ENCODE assay signal across 8 cellular contexts in genomic region chr1:169106921-169107672, GRCh38. TPM values are rescaled to one million over a fixed set of nuclear protein-coding genes. Genes with fewer than 3 reads are reported as not detected.
DNase-seq lines count a peak whose midpoint lies in the region; ATAC-seq lines count a peak whose summit lies in the region.

No MANE protein-coding gene starts in this region.

- ATAC-seq in left cardiac atrium (peak; percentile 3 to 9), HG02571 (IDR thresholded peaks at IDR 0.05; ENCODE audit: unreplicated experiment) (no peak)

- H3K27ac Mint-ChIP-seq in activated T-helper 1 cell treated with anti-CD3 and anti-CD28 coated beads, Interleukin-12 subunit alpha, Interleukin-12 subunit beta, Interleukin-2, Interleukin-4 antibody, amounts not matched to agents 30 ng/mL and 10 ng/mL and 1 ng/mL, durations not matched to agents 14 hours and 24 hours and 36 hours = peak overlapping the region; percentile 74

- H3K27ac ChIP-seq in KOPT-K1 (ENCODE audit: low read depth, low read length, poor library complexity, severe bottlenecking) (peak overlapping the region; percentile 31), rectal smooth muscle tissue (ENCODE audit: low read depth, low read length) (peak overlapping the region; percentile 94)

- intact Hi-C loops in activated T-helper 1 cell treated with anti-CD3 and anti-CD28 coated beads, Interleukin-12 subunit alpha, Interleukin-12 subunit beta, Interleukin-2, Interleukin-4 antibody, amounts not matched to agents 30 ng/mL and 10 ng/mL and 1 ng/mL, durations not matched to agents 14 hours and 24 hours and 36 hours (cut with micrococcal nuclease) = loop anchor here (1.0 to 10.0 kb wide), 13 partner anchors 17 to 762 kb away; partner anchors contain the start of genes NME7 and SLC19A2
- intact Hi-C loops in left cardiac atrium (cut with DNase I) = loop anchor here in 1 of 2 donors (5.0 to 10.0 kb wide), 4 partner anchors 162 to 492 kb away; partner anchors contain the start of gene DPT

- no peaks in the 10 kb centered on the region for H3K27me3 ChIP-seq in rectal smooth muscle tissue (ENCODE audit: control insufficient read depth, insufficient read depth, low read length)

- H3K27me3 Mint-ChIP-seq in activated T-helper 1 cell treated with anti-CD3 and anti-CD28 coated beads, Interleukin-12 subunit alpha, Interleukin-12 subunit beta, Interleukin-2, Interleukin-4 antibody, amounts not matched to agents 30 ng/mL and 10 ng/mL and 1 ng/mL, durations not matched to agents 14 hours and 24 hours and 36 hours (ENCODE audit: insufficient read depth) = peaks cover 4% of the 10 kb centered on the region

- peaks cover 32% of the 10 kb centered on the region for H3K4me1 ChIP-seq in rectal smooth muscle tissue (ENCODE audit: control insufficient read depth, insufficient read depth, low read length)

- H3K36me3 Mint-ChIP-seq in activated T-helper 1 cell treated with anti-CD3 and anti-CD28 coated beads, Interleukin-12 subunit alpha, Interleukin-12 subunit beta, Interleukin-2, Interleukin-4 antibody, amounts not matched to agents 30 ng/mL and 10 ng/mL and 1 ng/mL, durations not matched to agents 14 hours and 24 hours and 36 hours (ENCODE audit: low read depth) = peaks cover 5% of the 10 kb centered on the region

- H3K4me1 Mint-ChIP-seq in activated T-helper 1 cell treated with anti-CD3 and anti-CD28 coated beads, Interleukin-12 subunit alpha, Interleukin-12 subunit beta, Interleukin-2, Interleukin-4 antibody, amounts not matched to agents 30 ng/mL and 10 ng/mL and 1 ng/mL, durations not matched to agents 14 hours and 24 hours and 36 hours (ENCODE audit: low read depth) = peaks cover 53% of the 10 kb centered on the region

- peak overlapping the region; percentile 96 for H3K4me3 ChIP-seq in rectal smooth muscle tissue (ENCODE audit: low read length)

- H3K9me3 Mint-ChIP-seq in activated T-helper 1 cell treated with anti-CD3 and anti-CD28 coated beads, Interleukin-12 subunit alpha, Interleukin-12 subunit beta, Interleukin-2, Interleukin-4 antibody, amounts not matched to agents 30 ng/mL and 10 ng/mL and 1 ng/mL, durations not matched to agents 14 hours and 24 hours and 36 hours = no peaks in the 10 kb centered on the region

- H3K36me3 ChIP-seq in KOPT-K1 (ENCODE audit: insufficient read depth, low read length) (no peaks in the 10 kb centered on the region), rectal smooth muscle tissue (ENCODE audit: control insufficient read depth, insufficient read depth, low read length) (peaks cover 8% of the 10 kb centered on the region)

- H3K9ac ChIP-seq in rectal smooth muscle tissue (ENCODE audit: low read length) = peak overlapping the region; percentile 93

- DNase-seq in NCI-H82 (lab: John Stamatoyannopoulos, UW) = peak; percentile 67
- no peak for DNase-seq in NCI-H82 treated with DMSO at 0.1 percent for 48 hours (lab: John Stamatoyannopoulos, UW; ENCODE audit: unreplicated experiment)
- no peak for DNase-seq in activated T-helper 1 cell treated with anti-CD3 and anti-CD28 coated beads, Interleukin-12 subunit alpha, Interleukin-12 subunit beta, Interleukin-2, Interleukin-4 antibody, amounts not matched to agents 30 ng/mL and 10 ng/mL and 1 ng/mL, durations not matched to agents 14 hours and 24 hours and 36 hours (ENCODE audit: low spot score)
- DNase-seq in left cardiac atrium = no peak
- DNase-seq in GOT3 (lab: John Stamatoyannopoulos, UW) = no peak

- peak overlapping the region; percentile 89 for H3K4me3 Mint-ChIP-seq in activated T-helper 1 cell treated with anti-CD3 and anti-CD28 coated beads, Interleukin-12 subunit alpha, Interleukin-12 subunit beta, Interleukin-2, Interleukin-4 antibody, amounts not matched to agents 30 ng/mL and 10 ng/mL and 1 ng/mL, durations not matched to agents 14 hours and 24 hours and 36 hours

- no peaks in the 10 kb centered on the region for H3K9me3 ChIP-seq in KOPT-K1 (ENCODE audit: insufficient read depth, low read length, poor library complexity, severe bottlenecking)

RNA-seq across cellular contexts. Expression of gene ATP1B1, which starts 0.6 kb away (rescaled TPM):
- total RNA-seq in activated T-helper 1 cell treated with anti-CD3 and anti-CD28 coated beads, Interleukin-12 subunit alpha, Interleukin-12 subunit beta, Interleukin-2, Interleukin-4 antibody, amounts not matched to agents 30 ng/mL and 10 ng/mL and 1 ng/mL, durations not matched to agents 14 hours and 24 hours and 36 hours = 12.3 TPM in 2 replicates
- 100 to 1,000 TPM; 177 to 272 TPM for total RNA-seq in left cardiac atrium

Comparison
In these comparisons a context has a peak if more than half of its experiments do, and no peak if none do; other contexts are left out.
1. RNA of gene ATP1B1, which starts 0.6 kb away (total RNA-seq): 177 to 272 TPM in left cardiac atrium; 12.3 TPM in activated T-helper 1 cell treated with anti-CD3 and anti-CD28 coated beads, Interleukin-12 subunit alpha, Interleukin-12 subunit beta, Interleukin-2, Interleukin-4 antibody, amounts not matched to agents 30 ng/mL and 10 ng/mL and 1 ng/mL, durations not matched to agents 14 hours and 24 hours and 36 hours; every median in the first group is over 10 times any median in the second.